In the genomic region with DNA sequence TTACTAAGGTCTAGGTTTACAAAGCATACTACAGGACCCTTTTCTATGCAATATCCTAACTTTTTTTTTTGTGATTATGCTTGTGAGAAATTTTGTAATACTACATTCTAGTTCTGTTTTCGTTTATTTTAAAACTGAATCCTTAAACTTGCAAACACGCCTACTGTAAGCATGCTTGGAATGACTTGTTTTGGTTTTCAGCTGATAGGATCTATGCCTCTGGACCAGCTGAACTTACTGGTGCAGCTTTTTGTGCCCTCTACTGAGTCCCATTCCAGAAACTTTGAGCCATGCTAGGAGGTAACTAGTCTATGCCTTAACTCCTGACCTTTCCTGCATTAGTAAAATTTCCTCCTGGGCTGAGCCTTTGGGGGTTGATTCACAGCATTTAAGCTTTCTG, we compare ENCODE assay signal across 32 cellular contexts. TPM values are rescaled to one million over a fixed set of nuclear protein-coding genes. Genes with fewer than 3 reads are reported as not detected.
A peak's percentile ranks its signal among the peaks of the same experiment; 100 is the strongest.
DNase-seq lines count a peak whose midpoint lies in the region; ATAC-seq lines count a peak whose summit lies in the region.
"Had no signal": no experiment of that assay in that cellular context is flagged by ENCODE, and none has a peak within 500 bp of the region (broad histone marks: within the 10 kb centered on the region; RNA-seq: fewer than 3 reads in every experiment).

No MANE protein-coding gene starts in this region.

- 0 out of 22 replicates have a peak overlapping the region, but pooled peaks of 1 of the 11 experiments have one; percentile 3 for H3K9ac ChIP-seq in BLaER1 treated with 17β-estradiol and CSF1 and Interleukin-3, amounts not matched to agents 10 nM and 100 nM
- H3K9ac ChIP-seq in skeletal muscle satellite cell (ENCODE audit: low read depth, low read length): no peak overlapping the region
- H3K9ac ChIP-seq: KMS-11 had no signal

- H3K4me3 ChIP-seq in BLaER1 treated with 17β-estradiol and CSF1 and Interleukin-3, amounts not matched to agents 10 nM and 100 nM: no peak overlapping the region
- H3K4me3 ChIP-seq in skeletal muscle satellite cell (ENCODE audit: low read length): no peak overlapping the region
- H3K4me3 ChIP-seq: ovary, spleen, thoracic aorta had no signal

- H3K36me3 ChIP-seq in BLaER1 treated with 17β-estradiol and CSF1 and Interleukin-3, amounts not matched to agents 10 nM and 100 nM: peaks cover 24 to 80% (median 47%) of the 10 kb centered on the region in 11 experiments
- peaks cover 31% of the 10 kb centered on the region for H3K36me3 ChIP-seq in skeletal muscle satellite cell (ENCODE audit: insufficient read depth, low read length)
- H3K36me3 ChIP-seq: ovary had no signal

- H4K20me1 ChIP-seq in BLaER1 treated with 17β-estradiol and CSF1 and Interleukin-3, amounts not matched to agents 10 nM and 100 nM: peaks cover 4 to 99% (median 62%) of the 10 kb centered on the region in 11 experiments; a peak in 20 of 22 replicates

- no peaks in the 10 kb centered on the region for H3K9me3 ChIP-seq in BLaER1 treated with 17β-estradiol and CSF1 and Interleukin-3, amounts not matched to agents 10 nM and 100 nM (replicated peaks in 1 of 11)
- H3K9me3 ChIP-seq in skeletal muscle satellite cell (replicated peaks; ENCODE audit: low read length): no peaks in the 10 kb centered on the region
- H3K9me3 ChIP-seq: ovary, spleen, thoracic aorta had no signal

- DNase-seq in M059J (ENCODE audit: low read depth) (peak; percentile 43), fibroblast of gingiva (ENCODE audit: low read depth) (peak; percentile 50), C1 segment of cervical spinal cord (lab: John Stamatoyannopoulos, UW) (no peak)
- DNase-seq: activated CD4-positive, alpha-beta T cell treated with anti-CD3 and anti-CD28 coated beads, Interleukin-2, amount 50 U/mL, for 4 hours; activated CD8-positive, alpha-beta memory T cell treated with anti-CD3 and anti-CD28 coated beads, Interleukin-2, amount 10 ng/mL, durations not matched to agents 7 days and 5 days; activated naive CD4-positive, alpha-beta T cell treated with Interleukin-2 at 50 U/mL for 16 hours; activated T-cell treated with anti-CD3 and anti-CD28 coated beads, Interleukin-2, amount 50 U/mL, for 48 hours; CD4-positive, alpha-beta T cell; cerebellar nuclear complex; glutamatergic neuron; mammary epithelial cell; NCI-H1417 treated with DMSO at 0.1 percent for 48 hours; NCI-H2029 treated with DMSO at 0.1 percent for 48 hours; NCI-H524 treated with DMSO at 0.1 percent for 48 hours; ovary; retina; SHP77; spleen; stimulated activated CD8-positive, alpha-beta memory T cell treated with anti-CD3 and anti-CD28 coated beads, Interleukin-4, amount 100 ng/mL, for 48 hours; stimulated activated naive CD8-positive, alpha-beta T cell treated with anti-CD3 and anti-CD28 coated beads, Interleukin-15, amount 100 ng/mL, for 72 hours; T-helper 17 cell had no signal

- peak overlapping the region in 7 of 11 experiments; percentile 1 to 31 (median 25); a peak in 7 of 22 replicates for H3K4me2 ChIP-seq in BLaER1 treated with 17β-estradiol and CSF1 and Interleukin-3, amounts not matched to agents 10 nM and 100 nM
- peak overlapping the region; percentile 18 for H3K4me2 ChIP-seq in skeletal muscle satellite cell (ENCODE audit: low read length)
- H3K4me2 ChIP-seq: KMS-11 had no signal

- no peaks in the 10 kb centered on the region for H3K27me3 ChIP-seq in BLaER1 treated with 17β-estradiol and CSF1 and Interleukin-3, amounts not matched to agents 10 nM and 100 nM
- H3K27me3 ChIP-seq in skeletal muscle satellite cell (ENCODE audit: control insufficient read depth, insufficient read depth, low read length): no peaks in the 10 kb centered on the region
- H3K27me3 ChIP-seq: ovary, spleen had no signal

- ATAC-seq in GM18873 (IDR thresholded peaks at IDR 0.05; ENCODE audit: low FRiP score, unreplicated experiment) (no peak), HG02840 (IDR thresholded peaks at IDR 0.05; ENCODE audit: low FRiP score, unreplicated experiment) (no peak)
- ATAC-seq: activated CD8-positive, alpha-beta memory T cell treated with anti-CD3 and anti-CD28 coated beads, Interleukin-2, amount 10 ng/mL, durations not matched to agents 7 days and 5 days; Panc1; stimulated activated naive CD8-positive, alpha-beta T cell treated with anti-CD3 and anti-CD28 coated beads, Interleukin-15, amount 100 ng/mL, for 72 hours; T-helper 17 cell had no signal

- H3K27ac ChIP-seq in BLaER1 treated with 17β-estradiol and CSF1 and Interleukin-3, amounts not matched to agents 10 nM and 100 nM: no peak overlapping the region
- H3K27ac ChIP-seq: KMS-11, ovary, spleen, thoracic aorta had no signal

- H3K4me1 ChIP-seq in BLaER1 treated with 17β-estradiol and CSF1 and Interleukin-3, amounts not matched to agents 10 nM and 100 nM: peaks cover 9 to 80% (median 67%) of the 10 kb centered on the region in 10 experiments
- peaks cover 11% of the 10 kb centered on the region for H3K4me1 ChIP-seq in skeletal muscle satellite cell (ENCODE audit: control insufficient read depth, insufficient read depth, low read length)

RNA-seq across cellular contexts. Expression of a gene that starts 6.0 kb away (rescaled TPM):
- 4.2 and 15.1 TPM in 2 replicates for total RNA-seq in M059J (2014; rRNA removed; shearing (Covaris generic))
- total RNA-seq in skeletal muscle satellite cell (2012; rRNA removed): 17.3 and 17.7 TPM in 2 replicates

RNA-seq across cellular contexts. Expression of a gene that starts 32.3 kb away (rescaled TPM):
- not detected in 2 replicates for total RNA-seq in M059J (2014; rRNA removed; shearing (Covaris generic))
- not detected in 2 replicates for total RNA-seq in skeletal muscle satellite cell (2012; rRNA removed)
- total RNA-seq: activated CD8-positive, alpha-beta memory T cell treated with anti-CD3 and anti-CD28 coated beads, Interleukin-2, amount 10 ng/mL, durations not matched to agents 7 days and 5 days; CD4-positive, alpha-beta T cell; Daoy; dermis microvascular lymphatic vessel endothelial cell; endothelial cell of umbilical vein; H4; spleen; T-helper 17 cell; thoracic aorta had no signal

RNA-seq across cellular contexts. Expression of a gene that starts 39.0 kb away (rescaled TPM):
- total RNA-seq in M059J (2014; rRNA removed; shearing (Covaris generic)): 3.2 and 9.4 TPM in 2 replicates
- 3.0 and 5.9 TPM in 2 replicates for total RNA-seq in skeletal muscle satellite cell (2012; rRNA removed)
- total RNA-seq: H4 had no signal

RNA-seq across cellular contexts. Expression of a gene that starts 42.1 kb away (rescaled TPM):
- total RNA-seq in M059J (2014; rRNA removed; shearing (Covaris generic)): not detected in 2 replicates
- not detected in 2 replicates for total RNA-seq in skeletal muscle satellite cell (2012; rRNA removed)
- total RNA-seq: activated CD8-positive, alpha-beta memory T cell treated with anti-CD3 and anti-CD28 coated beads, Interleukin-2, amount 10 ng/mL, durations not matched to agents 7 days and 5 days; CD4-positive, alpha-beta T cell; Daoy; dermis microvascular lymphatic vessel endothelial cell; endothelial cell of umbilical vein; H4; mammary epithelial cell; ovary; spleen; T-helper 17 cell; thoracic aorta had no signal

RNA-seq across cellular contexts. Expression of a gene that starts 47.9 kb away (rescaled TPM):
- 183 and 280 TPM in 2 replicates for total RNA-seq in M059J (2014; rRNA removed; shearing (Covaris generic))
- 180 and 183 TPM in 2 replicates for total RNA-seq in skeletal muscle satellite cell (2012; rRNA removed)

Comparison
In these comparisons a context has a peak if more than half of its experiments do, and no peak if none do; other contexts are left out.
1. DNase-seq: peak in M059J (single experiment) and fibroblast of gingiva (single experiment); none in C1 segment of cervical spinal cord (0 of 14).